ENCODE assay signal across 10 cellular contexts in the genomic region with DNA sequence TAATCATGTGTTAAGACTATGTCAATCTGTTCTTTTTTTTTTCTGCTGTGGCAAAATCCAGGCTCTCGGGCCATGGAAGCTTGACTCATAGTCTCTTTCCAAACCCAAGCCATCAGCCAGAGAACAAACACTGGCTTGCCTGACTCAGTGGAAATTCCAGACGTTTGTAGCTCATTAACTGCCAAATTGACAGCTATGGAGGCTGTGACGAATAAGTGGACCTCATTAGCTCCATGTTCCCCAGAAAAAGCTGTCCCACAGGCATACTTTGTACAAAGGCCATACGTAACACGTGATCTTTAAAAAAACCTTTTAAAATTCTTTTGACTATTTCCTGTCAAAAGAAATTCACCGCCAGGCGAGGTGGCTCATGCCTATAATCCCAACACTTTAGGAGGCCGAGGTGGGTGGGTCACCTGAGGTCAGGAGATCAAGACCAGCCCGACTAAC. TPM values are rescaled to one million over a fixed set of nuclear protein-coding genes. Genes with fewer than 3 reads are reported as not detected.
DNase-seq lines count a peak whose midpoint lies in the region; ATAC-seq and TF ChIP-seq lines count a peak whose summit lies in the region.
"Had no signal": no experiment of that assay in that cellular context is flagged by ENCODE, and none has a peak within 500 bp of the region (broad histone marks: within the 10 kb centered on the region; RNA-seq: fewer than 3 reads in every experiment).

No MANE protein-coding gene starts in this region.

- H3K27me3 ChIP-seq in SK-N-SH (ENCODE audit: insufficient read depth): no peaks in the 10 kb centered on the region
- H3K27me3 ChIP-seq in gastroesophageal sphincter: no peaks in the 10 kb centered on the region
- H3K27me3 ChIP-seq in smooth muscle cell (ENCODE audit: low read depth): no peaks in the 10 kb centered on the region

- peak overlapping the region; percentile 48 for H3K4me2 ChIP-seq in SK-N-SH
- H3K4me2 ChIP-seq in smooth muscle cell: peak overlapping the region; percentile 14

- TF ChIP-seq RAD21 in SK-N-SH (IDR thresholded peaks at IDR 0.05; ENCODE audit: low read length): no peak

- CTCF ChIA-PET in SK-N-SH (lab: Yijun Ruan, JAX): no interaction called here

- no peaks in the 10 kb centered on the region for H4K20me1 ChIP-seq in SK-N-SH (ENCODE audit: insufficient read depth)
- H4K20me1 ChIP-seq in smooth muscle cell (ENCODE audit: low read depth): no peaks in the 10 kb centered on the region

- TF ChIP-seq POLR2A in gastroesophageal sphincter (IDR thresholded peaks at IDR 0.05): no peak

- WGBS in SK-N-SH (ENCODE audit: low lambda C conversion rate): 3% methylated on average over 9 of the region's 9 CpGs
- WGBS in gastroesophageal sphincter (ENCODE audit: low coverage in 1 of 2), 2 donors: 37 to 59% methylated on average over 5 to 9 of the region's 9 CpGs
- 40% methylated on average over 9 of the region's 9 CpGs for WGBS in smooth muscle cell (ENCODE audit: low lambda C conversion rate)

- peaks cover 6 to 9% of the 10 kb centered on the region in 2 experiments; a peak in 2 of 4 replicates for H3K4me1 ChIP-seq in SK-N-SH (ENCODE audit: control insufficient read depth in 1 of 2, insufficient read depth in 2 of 2, low read depth in 1 of 2, low read length in 1 of 2)
- peaks cover 0 to 19% (median 3%) of the 10 kb centered on the region in 3 donors for H3K4me1 ChIP-seq in gastroesophageal sphincter
- H3K4me1 ChIP-seq in smooth muscle cell (ENCODE audit: low read depth): no peaks in the 10 kb centered on the region

- peak overlapping the region; percentile 51 to 71; a peak in 3 of 4 replicates for H3K27ac ChIP-seq in SK-N-SH (ENCODE audit: low read depth in 2 of 2, low read length in 1 of 2)
- no peak overlapping the region for H3K27ac ChIP-seq in gastroesophageal sphincter
- H3K27ac ChIP-seq in smooth muscle cell (ENCODE audit: low read depth): peak overlapping the region; percentile 88
- H3K27ac ChIP-seq: VCaP had no signal

- H3K4me3 ChIP-seq in SK-N-SH (ENCODE audit: low read depth in 2 of 2, low read length in 1 of 2) (no peak overlapping the region), gastroesophageal sphincter (no peak overlapping the region), smooth muscle cell (no peak overlapping the region)

- peaks cover 8% of the 10 kb centered on the region; the same call in 1 of the 2 replicates for H3K9me3 ChIP-seq in SK-N-SH
- peaks cover 0 to under 1% (median 0%) of the 10 kb centered on the region in 3 donors for H3K9me3 ChIP-seq in gastroesophageal sphincter
- H3K9me3 ChIP-seq in smooth muscle cell (replicated peaks; ENCODE audit: low read depth): peaks cover 1% of the 10 kb centered on the region

- H2AFZ ChIP-seq in SK-N-SH (ENCODE audit: low read depth) (peak overlapping the region; percentile 66), smooth muscle cell (ENCODE audit: low read depth) (no peak overlapping the region)

- peaks cover 23% of the 10 kb centered on the region for H3F3A ChIP-seq in SK-N-SH (replicated peaks; ENCODE audit: insufficient read depth)
- peaks cover 8% of the 10 kb centered on the region for H3F3A ChIP-seq in smooth muscle cell (ENCODE audit: low read depth)

- H3K9ac ChIP-seq in SK-N-SH (no peak overlapping the region; the same call in 1 of the 2 replicates), smooth muscle cell (ENCODE audit: low read depth) (peak overlapping the region; percentile 20)

- TF ChIP-seq EP300 in SK-N-SH (IDR thresholded peaks at IDR 0.05; ENCODE audit: borderline replicate concordance in 1 of 2, low read depth in 1 of 2, low read length in 1 of 2): peak in 1 of 2 experiments; percentile 46; a peak in 1 of 4 replicates
- TF ChIP-seq EP300 in gastroesophageal sphincter (IDR thresholded peaks at IDR 0.05): no peak

- no peaks in the 10 kb centered on the region for H3K9me2 ChIP-seq in SK-N-SH

- H3K36me3 ChIP-seq in SK-N-SH (replicated peaks in 1 of 2; ENCODE audit: control insufficient read depth in 1 of 2, insufficient read depth in 2 of 2, low read length in 1 of 2) (no peaks in the 10 kb centered on the region), gastroesophageal sphincter (no peaks in the 10 kb centered on the region), smooth muscle cell (ENCODE audit: low read depth) (no peaks in the 10 kb centered on the region)

- peak; percentile 55 for DNase-seq in H4 (ENCODE audit: low spot score)
- no peak for DNase-seq in SK-N-SH
- DNase-seq in smooth muscle cell (lab: John Stamatoyannopoulos, UW; ENCODE audit: unreplicated experiment): no peak
- DNase-seq in cerebellar nuclear complex (lab: John Stamatoyannopoulos, UW): no peak
- no peak for DNase-seq in activated CD8-positive, alpha-beta memory T cell treated with anti-CD3 and anti-CD28 coated beads for 24 hours
- DNase-seq: activated naive CD8-positive, alpha-beta T cell treated with anti-CD3 and anti-CD28 coated beads for 36 hours; NCI-H510A had no signal

- TF ChIP-seq CTCF in SK-N-SH (IDR thresholded peaks at IDR 0.05): no peak
- TF ChIP-seq CTCF in gastroesophageal sphincter (IDR thresholded peaks at IDR 0.05): no peak
- TF ChIP-seq CTCF in smooth muscle cell (IDR thresholded peaks at IDR 0.05; ENCODE audit: borderline replicate concordance, insufficient read depth, poor library complexity, severe bottlenecking): no peak

- POLR2A ChIA-PET in SK-N-SH (lab: Yijun Ruan, JAX): no interaction called here

- no peaks in the 10 kb centered on the region for H3K79me2 ChIP-seq in SK-N-SH (ENCODE audit: insufficient read depth)
- no peaks in the 10 kb centered on the region for H3K79me2 ChIP-seq in smooth muscle cell (ENCODE audit: low read depth)

- ATAC-seq in gastroesophageal sphincter: peak; percentile 52
- ATAC-seq in HG03139 (IDR thresholded peaks at IDR 0.05; ENCODE audit: unreplicated experiment): no peak

TF ChIP-seq in SK-N-SH, 30 proteins besides CTCF, POLR2A, EP300 and RAD21:
- TF ChIP-seq FOSL2 (IDR thresholded peaks at IDR 0.05; ENCODE audit: borderline replicate concordance, low read depth) (peak; percentile 72; the same call in 1 of the 2 replicates), TCF12 (IDR thresholded peaks at IDR 0.05) (peak; percentile 64), RFX5 (IDR thresholded peaks at IDR 0.05; ENCODE audit: low read length) (no peak), JUND (IDR thresholded peaks at IDR 0.05) (peak; percentile 50; the same call in 1 of the 2 replicates), RXRA (IDR thresholded peaks at IDR 0.05; ENCODE audit: borderline replicate concordance, low read depth) (0 out of 2 replicates have a peak, but pooled peaks have one; percentile 12)
- TF ChIP-seq, protein P1, sequence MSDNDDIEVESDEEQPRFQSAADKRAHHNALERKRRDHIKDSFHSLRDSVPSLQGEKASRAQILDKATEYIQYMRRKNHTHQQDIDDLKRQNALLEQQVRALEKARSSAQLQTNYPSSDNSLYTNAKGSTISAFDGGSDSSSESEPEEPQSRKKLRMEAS (IDR thresholded peaks at IDR 0.05; ENCODE audit: low read depth): peak; percentile 30; the same call in 1 of the 2 replicates
- TF ChIP-seq, protein P2, sequence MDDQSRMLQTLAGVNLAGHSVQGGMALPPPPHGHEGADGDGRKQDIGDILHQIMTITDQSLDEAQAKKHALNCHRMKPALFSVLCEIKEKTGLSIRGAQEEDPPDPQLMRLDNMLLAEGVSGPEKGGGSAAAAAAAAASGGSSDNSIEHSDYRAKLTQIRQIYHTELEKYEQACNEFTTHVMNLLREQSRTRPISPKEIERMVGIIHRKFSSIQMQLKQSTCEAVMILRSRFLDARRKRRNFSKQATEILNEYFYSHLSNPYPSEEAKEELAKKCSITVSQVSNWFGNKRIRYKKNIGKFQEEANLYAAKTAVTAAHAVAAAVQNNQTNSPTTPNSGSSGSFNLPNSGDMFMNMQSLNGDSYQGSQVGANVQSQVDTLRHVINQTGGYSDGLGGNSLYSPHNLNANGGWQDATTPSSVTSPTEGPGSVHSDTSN (IDR thresholded peaks at IDR 0.05): peak; percentile 67
- TF ChIP-seq, protein P3, sequence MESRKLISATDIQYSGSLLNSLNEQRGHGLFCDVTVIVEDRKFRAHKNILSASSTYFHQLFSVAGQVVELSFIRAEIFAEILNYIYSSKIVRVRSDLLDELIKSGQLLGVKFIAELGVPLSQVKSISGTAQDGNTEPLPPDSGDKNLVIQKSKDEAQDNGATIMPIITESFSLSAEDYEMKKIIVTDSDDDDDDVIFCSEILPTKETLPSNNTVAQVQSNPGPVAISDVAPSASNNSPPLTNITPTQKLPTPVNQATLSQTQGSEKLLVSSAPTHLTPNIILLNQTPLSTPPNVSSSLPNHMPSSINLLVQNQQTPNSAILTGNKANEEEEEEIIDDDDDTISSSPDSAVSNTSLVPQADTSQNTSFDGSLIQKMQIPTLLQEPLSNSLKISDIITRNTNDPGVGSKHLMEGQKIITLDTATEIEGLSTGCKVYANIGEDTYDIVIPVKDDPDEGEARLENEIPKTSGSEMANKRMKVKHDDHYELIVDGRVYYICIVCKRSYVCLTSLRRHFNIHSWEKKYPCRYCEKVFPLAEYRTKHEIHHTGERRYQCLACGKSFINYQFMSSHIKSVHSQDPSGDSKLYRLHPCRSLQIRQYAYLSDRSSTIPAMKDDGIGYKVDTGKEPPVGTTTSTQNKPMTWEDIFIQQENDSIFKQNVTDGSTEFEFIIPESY (IDR thresholded peaks at IDR 0.05; ENCODE audit: borderline replicate concordance, low read depth): no peak
TF ChIP-seq in SK-N-SH: peak in this region for 6.

RNA-seq across cellular contexts. Expression of a gene that starts 8.0 kb away (rescaled TPM):
- total RNA-seq in H4 (2014; rRNA removed; shearing (Covaris generic)): 73.3 and 85.8 TPM in 2 replicates
- polyA plus RNA-seq in SK-N-SH (2012; rRNA removed) (43.8 and 55.2 TPM in 2 replicates), smooth muscle cell (53.3 and 55.8 TPM in 2 replicates)
- 54.6 and 58.1 TPM in 2 replicates for polyA plus RNA-seq in SK-N-SH (2012; cell fraction: cytosol; rRNA removed)
- polyA plus RNA-seq in SK-N-SH (2012; cell fraction: nucleus; rRNA removed): 46.8 and 46.9 TPM in 2 replicates
- total RNA-seq in gastroesophageal sphincter (100 to 1,000 TPM; 136 to 246 (median 207) TPM), smooth muscle cell (77.8 and 98.5 TPM in 2 replicates)

RNA-seq across cellular contexts. Expression of a gene that starts 28.5 kb away (rescaled TPM):
- 80.0 and 83.4 TPM in 2 replicates for total RNA-seq in H4 (2014; rRNA removed; shearing (Covaris generic))
- polyA plus RNA-seq in SK-N-SH (2012; rRNA removed): 79.8 and 81.8 TPM in 2 replicates
- polyA plus RNA-seq in SK-N-SH (2012; cell fraction: cytosol; rRNA removed): 74.3 and 75.6 TPM in 2 replicates
- 110 and 164 TPM in 2 replicates for polyA plus RNA-seq in SK-N-SH (2012; cell fraction: nucleus; rRNA removed)
- total RNA-seq in gastroesophageal sphincter: 100 to 1,000 TPM in 1 of 4 donors, 10 to 100 TPM in 3; 51.5 to 117 (median 76.2) TPM
- 93.7 and 111 TPM in 2 replicates for total RNA-seq in smooth muscle cell
- polyA plus RNA-seq in smooth muscle cell: 86.8 and 87.1 TPM in 2 replicates

RNA-seq across cellular contexts. Expression of a gene that starts 38.5 kb away (rescaled TPM):
- not detected in 2 replicates for total RNA-seq in H4 (2014; rRNA removed; shearing (Covaris generic))
- polyA plus RNA-seq in SK-N-SH (2012; rRNA removed) (not detected in 2 replicates), smooth muscle cell (not detected in 2 replicates)
- not detected in 2 replicates for polyA plus RNA-seq in SK-N-SH (2012; cell fraction: cytosol; rRNA removed)
- 0.01 TPM in 1 of 2 replicates, not detected in the other for polyA plus RNA-seq in SK-N-SH (2012; cell fraction: nucleus; rRNA removed)
- total RNA-seq in gastroesophageal sphincter (not detected), smooth muscle cell (not detected in 2 replicates)

Comparison
In these comparisons a context has a peak if more than half of its experiments do, and no peak if none do; other contexts are left out.
1. H3K27ac ChIP-seq: peak in SK-N-SH (2 of 2) and smooth muscle cell (single experiment); none in gastroesophageal sphincter (0 of 4).